8 cellular contexts compared by ENCODE assay signal in genomic region chr19:12782174-12782423, GRCh38. TPM values are rescaled to one million over a fixed set of nuclear protein-coding genes. Genes with fewer than 3 reads are reported as not detected.
A peak's percentile ranks its signal among the peaks of the same experiment; 100 is the strongest.
DNase-seq lines count a peak whose midpoint lies in the region; ATAC-seq lines count a peak whose summit lies in the region.

No MANE protein-coding gene starts in this region.

- peaks cover 13% of the 10 kb centered on the region for H3K4me1 ChIP-seq in iPS-15b (ENCODE audit: control insufficient read depth, insufficient read depth, low read length)

- H3K36me3 Mint-ChIP-seq in T-helper 2 cell treated with Interferon-gamma antibody and Interleukin-4, amounts not matched to agents 5 μg/mL and 100 μg/mL, for 36 hours (ENCODE audit: low read depth) = no peaks in the 10 kb centered on the region
- no peaks in the 10 kb centered on the region for H3K36me3 Mint-ChIP-seq in activated CD8-positive, alpha-beta T cell treated with anti-CD3 and anti-CD28 coated beads, Interleukin-2, amount 10 ng/mL, durations not matched to agents 7 days and 5 days (ENCODE audit: low read depth)

- peak; percentile 10 for ATAC-seq in activated CD8-positive, alpha-beta T cell treated with anti-CD3 and anti-CD28 coated beads, Interleukin-2, amount 10 ng/mL, durations not matched to agents 7 days and 5 days
- ATAC-seq in HG03095 (IDR thresholded peaks at IDR 0.05; ENCODE audit: unreplicated experiment) = no peak

- H3K27me3 Mint-ChIP-seq in T-helper 2 cell treated with Interferon-gamma antibody and Interleukin-4, amounts not matched to agents 5 μg/mL and 100 μg/mL, for 36 hours (ENCODE audit: low read depth) = no peaks in the 10 kb centered on the region
- H3K27me3 Mint-ChIP-seq in activated CD8-positive, alpha-beta T cell treated with anti-CD3 and anti-CD28 coated beads, Interleukin-2, amount 10 ng/mL, durations not matched to agents 7 days and 5 days (ENCODE audit: low read depth) = no peaks in the 10 kb centered on the region

- no peaks in the 10 kb centered on the region for H3K27me3 ChIP-seq in iPS-15b (ENCODE audit: control insufficient read depth, insufficient read depth, low read length)

- no peak for DNase-seq in T-helper 2 cell treated with Interferon-gamma antibody and Interleukin-4, amounts not matched to agents 5 μg/mL and 100 μg/mL, for 36 hours (ENCODE audit: low spot score)
- DNase-seq in T-helper 2 cell (no peak), substantia nigra (lab: John Stamatoyannopoulos, UW) (peak in 3 of 49 donors; percentile 68 to 97 (median 82)), glomerular visceral epithelial cell (ENCODE audit: extremely low spot score) (no peak)
- DNase-seq in activated CD8-positive, alpha-beta T cell treated with anti-CD3 and anti-CD28 coated beads, Interleukin-2, amount 10 ng/mL, durations not matched to agents 7 days and 5 days = no peak
- DNase-seq in activated effector memory CD4-positive, alpha-beta T cell treated with Interleukin-2 at 50 U/mL for 16 hours = no peak

- H3K9me3 ChIP-seq in iPS-15b (ENCODE audit: control insufficient read depth, insufficient read depth, low read length) = no peaks in the 10 kb centered on the region

- peaks cover 29% of the 10 kb centered on the region for H3K4me1 Mint-ChIP-seq in T-helper 2 cell treated with Interferon-gamma antibody and Interleukin-4, amounts not matched to agents 5 μg/mL and 100 μg/mL, for 36 hours (ENCODE audit: low read depth)
- H3K4me1 Mint-ChIP-seq in activated CD8-positive, alpha-beta T cell treated with anti-CD3 and anti-CD28 coated beads, Interleukin-2, amount 10 ng/mL, durations not matched to agents 7 days and 5 days (ENCODE audit: low read depth) = peaks cover 46% of the 10 kb centered on the region

- no peaks in the 10 kb centered on the region for H3K36me3 ChIP-seq in iPS-15b (ENCODE audit: control insufficient read depth, insufficient read depth, low read length)

- H3K4me3 Mint-ChIP-seq in T-helper 2 cell treated with Interferon-gamma antibody and Interleukin-4, amounts not matched to agents 5 μg/mL and 100 μg/mL, for 36 hours = peak overlapping the region; percentile 92
- H3K4me3 Mint-ChIP-seq in activated CD8-positive, alpha-beta T cell treated with anti-CD3 and anti-CD28 coated beads, Interleukin-2, amount 10 ng/mL, durations not matched to agents 7 days and 5 days = peak overlapping the region; percentile 82

- H3K9me3 Mint-ChIP-seq in T-helper 2 cell treated with Interferon-gamma antibody and Interleukin-4, amounts not matched to agents 5 μg/mL and 100 μg/mL, for 36 hours = no peaks in the 10 kb centered on the region
- H3K9me3 Mint-ChIP-seq in activated CD8-positive, alpha-beta T cell treated with anti-CD3 and anti-CD28 coated beads, Interleukin-2, amount 10 ng/mL, durations not matched to agents 7 days and 5 days (ENCODE audit: insufficient read depth) = no peaks in the 10 kb centered on the region

- H3K4me3 ChIP-seq in iPS-15b (ENCODE audit: low read depth, low read length) = peak overlapping the region; percentile 57

- POLR2A ChIA-PET in activated CD8-positive, alpha-beta T cell treated with anti-CD3 and anti-CD28 coated beads, Interleukin-2, amount 10 ng/mL, durations not matched to agents 7 days and 5 days (lab: Charles Lee) = interaction anchor here (15.2 kb wide), 1 partner anchor 12 kb away, joined by 380 read pairs; the partner anchor contains the start of gene JUNB

- peak overlapping the region; percentile 99 for H3K27ac Mint-ChIP-seq in T-helper 2 cell treated with Interferon-gamma antibody and Interleukin-4, amounts not matched to agents 5 μg/mL and 100 μg/mL, for 36 hours
- peak overlapping the region; percentile 98 for H3K27ac Mint-ChIP-seq in activated CD8-positive, alpha-beta T cell treated with anti-CD3 and anti-CD28 coated beads, Interleukin-2, amount 10 ng/mL, durations not matched to agents 7 days and 5 days

- no peak overlapping the region for H3K9ac ChIP-seq in iPS-15b (ENCODE audit: low read depth, low read length)

- H3K27ac ChIP-seq in substantia nigra (ENCODE audit: low read depth, low read length, poor library complexity, severe bottlenecking) = peak overlapping the region; percentile 86

- CTCF ChIA-PET in activated CD8-positive, alpha-beta T cell treated with anti-CD3 and anti-CD28 coated beads, Interleukin-2, amount 10 ng/mL, durations not matched to agents 7 days and 5 days (lab: Charles Lee) = interaction anchor here (1.1 to 1.9 kb wide), 4 partner anchors 9 to 14 kb away, joined by 4 to 23 read pairs (median 15); partner anchors contain the start of gene JUNB

RNA-seq across cellular contexts. Expression of gene HOOK2, which starts 6.7 kb away (rescaled TPM):
- 10 to 100 TPM; 14.4 to 16.9 TPM for total RNA-seq in activated CD8-positive, alpha-beta T cell treated with anti-CD3 and anti-CD28 coated beads, Interleukin-2, amount 10 ng/mL, durations not matched to agents 7 days and 5 days

RNA-seq across cellular contexts. Expression of gene JUNB, which starts 9.2 kb away (rescaled TPM):
- total RNA-seq in activated CD8-positive, alpha-beta T cell treated with anti-CD3 and anti-CD28 coated beads, Interleukin-2, amount 10 ng/mL, durations not matched to agents 7 days and 5 days = 10 to 100 TPM; 90.4 to 92.9 TPM

RNA-seq across cellular contexts. Expression of gene PRDX2, which starts 19.5 kb away (rescaled TPM):
- 100 to 1,000 TPM; 250 to 267 TPM for total RNA-seq in activated CD8-positive, alpha-beta T cell treated with anti-CD3 and anti-CD28 coated beads, Interleukin-2, amount 10 ng/mL, durations not matched to agents 7 days and 5 days

RNA-seq across cellular contexts. Expression of gene THSD8, which starts 19.8 kb away (rescaled TPM):
- 10 to 100 TPM; 17.7 to 30.9 TPM for total RNA-seq in activated CD8-positive, alpha-beta T cell treated with anti-CD3 and anti-CD28 coated beads, Interleukin-2, amount 10 ng/mL, durations not matched to agents 7 days and 5 days

RNA-seq across cellular contexts. Expression of gene RNASEH2A, which starts 24.3 kb away (rescaled TPM):
- total RNA-seq in activated CD8-positive, alpha-beta T cell treated with anti-CD3 and anti-CD28 coated beads, Interleukin-2, amount 10 ng/mL, durations not matched to agents 7 days and 5 days = 10 to 100 TPM; 49.2 to 64.0 TPM
